2 cellular contexts compared by ENCODE assay signal in genomic region chr5:14081791-14082190, GRCh38.
A peak's percentile ranks its signal among the peaks of the same experiment; 100 is the strongest.
TF ChIP-seq lines count a peak whose summit lies in the region.

No MANE protein-coding gene starts in this region.

TF ChIP-seq in IMR-90, 13 proteins besides CTCF, POLR2A, EP300 and RAD21 (continued from another document):
- no peak for TF ChIP-seq ELK1 (IDR thresholded peaks at IDR 0.05; ENCODE audit: borderline replicate concordance, low read depth, low read length)
- TF ChIP-seq MAZ (IDR thresholded peaks at IDR 0.05; ENCODE audit: borderline replicate concordance, low read depth, low read length) = no peak
- TF ChIP-seq BHLHE40 (IDR thresholded peaks at IDR 0.05; ENCODE audit: low read depth, low read length) = no peak
- TF ChIP-seq USF2 (IDR thresholded peaks at IDR 0.05; ENCODE audit: low read depth, low read length) = no peak
- TF ChIP-seq CHD1 (IDR thresholded peaks at IDR 0.05; ENCODE audit: low read depth, low read length) = no peak
- TF ChIP-seq FOS (IDR thresholded peaks at IDR 0.05; ENCODE audit: low read depth, low read length) = no peak

TF ChIP-seq in SK-N-SH, 30 proteins besides CTCF, POLR2A, EP300 and RAD21 (continued from another document):
- TF ChIP-seq, protein P1, sequence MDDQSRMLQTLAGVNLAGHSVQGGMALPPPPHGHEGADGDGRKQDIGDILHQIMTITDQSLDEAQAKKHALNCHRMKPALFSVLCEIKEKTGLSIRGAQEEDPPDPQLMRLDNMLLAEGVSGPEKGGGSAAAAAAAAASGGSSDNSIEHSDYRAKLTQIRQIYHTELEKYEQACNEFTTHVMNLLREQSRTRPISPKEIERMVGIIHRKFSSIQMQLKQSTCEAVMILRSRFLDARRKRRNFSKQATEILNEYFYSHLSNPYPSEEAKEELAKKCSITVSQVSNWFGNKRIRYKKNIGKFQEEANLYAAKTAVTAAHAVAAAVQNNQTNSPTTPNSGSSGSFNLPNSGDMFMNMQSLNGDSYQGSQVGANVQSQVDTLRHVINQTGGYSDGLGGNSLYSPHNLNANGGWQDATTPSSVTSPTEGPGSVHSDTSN (IDR thresholded peaks at IDR 0.05) = peak; percentile 12; the same call in 1 of the 2 replicates
- no peak for TF ChIP-seq SIN3A (IDR thresholded peaks at IDR 0.05; ENCODE audit: borderline replicate concordance, low read depth, low read length)
- no peak for TF ChIP-seq NRF1 (IDR thresholded peaks at IDR 0.05; ENCODE audit: low read depth, low read length)
- no peak for TF ChIP-seq TEAD4 (IDR thresholded peaks at IDR 0.05; ENCODE audit: borderline replicate concordance, insufficient read depth)
- no peak for TF ChIP-seq RFX5 (IDR thresholded peaks at IDR 0.05; ENCODE audit: low read length)
- no peak for TF ChIP-seq FOXJ3 (CRISPR knock-in tag; IDR thresholded peaks at IDR 0.05)
- no peak for TF ChIP-seq CHD2 (IDR thresholded peaks at IDR 0.05; ENCODE audit: low read length, partially characterized antibody)
- no peak for TF ChIP-seq SMC3 (IDR thresholded peaks at IDR 0.05; ENCODE audit: low read depth, low read length)
- TF ChIP-seq ELF1 (IDR thresholded peaks at IDR 0.05) = no peak
- TF ChIP-seq ZBTB33 (IDR thresholded peaks at IDR 0.05; ENCODE audit: borderline replicate concordance, low read depth) = no peak
- TF ChIP-seq, protein P2, sequence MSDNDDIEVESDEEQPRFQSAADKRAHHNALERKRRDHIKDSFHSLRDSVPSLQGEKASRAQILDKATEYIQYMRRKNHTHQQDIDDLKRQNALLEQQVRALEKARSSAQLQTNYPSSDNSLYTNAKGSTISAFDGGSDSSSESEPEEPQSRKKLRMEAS (IDR thresholded peaks at IDR 0.05; ENCODE audit: low read depth) = no peak
- no peak for TF ChIP-seq YY1 (IDR thresholded peaks at IDR 0.05; ENCODE audit: low read depth)
- TF ChIP-seq TCF12 (IDR thresholded peaks at IDR 0.05) = no peak
- TF ChIP-seq FOSL2 (IDR thresholded peaks at IDR 0.05; ENCODE audit: borderline replicate concordance, low read depth) = 0 out of 2 replicates have a peak, but pooled peaks have one; percentile 4
- no peak for TF ChIP-seq USF2 (IDR thresholded peaks at IDR 0.05; ENCODE audit: borderline replicate concordance, low read depth, low read length)
- TF ChIP-seq RXRA (IDR thresholded peaks at IDR 0.05; ENCODE audit: borderline replicate concordance, low read depth) = no peak
- TF ChIP-seq POLR2AphosphoS5 (IDR thresholded peaks at IDR 0.05; ENCODE audit: low read depth, low read length) = no peak
- TF ChIP-seq EZH2phosphoT487 (IDR thresholded peaks at IDR 0.05; ENCODE audit: borderline replicate concordance, low read depth) = no peak
- no peak for TF ChIP-seq GABPA (IDR thresholded peaks at IDR 0.05; ENCODE audit: low read depth)
